19 cellular contexts compared by ENCODE assay signal in genomic region chr13:43325636-43326035, GRCh38.
"Had no signal": no experiment of that assay in that cellular context is flagged by ENCODE, and none has a peak within 500 bp of the region (broad histone marks: within the 10 kb centered on the region; RNA-seq: fewer than 3 reads in every experiment).

No MANE protein-coding gene starts in this region.

- H3K4me1 ChIP-seq: colonic mucosa, foreskin keratinocyte, lower lobe of right lung, pancreas, prostate gland, suprapubic skin, tibial nerve, upper lobe of right lung had no signal

- H3K4me3 ChIP-seq: colonic mucosa, lower lobe of right lung, pancreas, prostate gland, smooth muscle cell, suprapubic skin, tibial nerve, upper lobe of right lung had no signal

- H3K36me3 ChIP-seq: colonic mucosa, lower lobe of right lung, pancreas, prostate gland, suprapubic skin, tibial nerve, upper lobe of right lung had no signal

- DNase-seq: cerebellar nuclear complex; colonic mucosa; dermis blood vessel endothelial cell; effector CD4-positive, alpha-beta T cell; endodermal cell; erythroblast; foreskin keratinocyte; kidney glomerular epithelial cell; lower lobe of right lung; pancreas; stimulated activated CD4-positive, alpha-beta T cell treated with anti-CD3 and anti-CD28 coated beads, Interleukin-2, amount 100 ng/mL, for 48 hours; stimulated activated naive CD4-positive, alpha-beta T cell treated with Interleukin-2 at 50 U/mL for 16 hours; upper lobe of right lung had no signal

- H3K9me3 ChIP-seq: colonic mucosa, lower lobe of right lung, pancreas, prostate gland, suprapubic skin, tibial nerve, upper lobe of right lung had no signal

- H3K27ac ChIP-seq: colonic mucosa, foreskin keratinocyte, lower lobe of right lung, pancreas, prostate gland, suprapubic skin, tibial nerve, upper lobe of right lung had no signal

- H3K27me3 ChIP-seq: colonic mucosa, foreskin keratinocyte, pancreas, suprapubic skin, tibial nerve, upper lobe of right lung had no signal

- ATAC-seq: foreskin keratinocyte; left lobe of liver; lower lobe of right lung; natural killer cell treated with Interleukin-12 subunit alpha and Interleukin-12 subunit beta and Interleukin-15 and Interleukin-18, amount 100 ng/mL, for 72 hours; pancreas; upper lobe of right lung had no signal
